In the genomic region with DNA sequence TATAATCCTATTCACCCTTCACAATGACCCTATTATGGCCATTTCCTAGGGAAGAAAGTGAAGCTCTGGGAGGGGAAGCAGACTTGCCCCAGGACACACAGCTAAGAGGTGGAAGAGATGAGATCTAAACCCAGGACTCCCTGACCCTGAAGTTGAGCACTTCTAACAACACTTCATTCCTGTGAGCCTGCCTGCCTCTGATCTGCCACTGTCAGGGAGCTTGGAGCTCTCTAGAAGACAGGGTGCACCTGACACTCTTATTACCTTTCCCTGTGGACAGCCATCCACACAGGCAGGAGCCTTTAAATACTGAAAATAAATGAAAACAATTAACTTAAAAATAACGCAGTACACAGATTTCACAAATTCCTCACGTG, we compare ENCODE assay signal across 8 cellular contexts. TPM values are rescaled to one million over a fixed set of nuclear protein-coding genes. Genes with fewer than 3 reads are reported as not detected.
DNase-seq lines count a peak whose midpoint lies in the region; ATAC-seq lines count a peak whose summit lies in the region.

No MANE protein-coding gene starts in this region.

- peaks cover 1% of the 10 kb centered on the region; the same call in 1 of the 2 replicates for H3K36me3 ChIP-seq in iPS-20b (ENCODE audit: insufficient read depth, low read depth, low read length)

- H3K27me3 ChIP-seq in iPS-20b (ENCODE audit: insufficient read depth, low read length): no peaks in the 10 kb centered on the region

- H3K4me1 ChIP-seq in iPS-20b (ENCODE audit: insufficient read depth, low read length): peaks cover 8% of the 10 kb centered on the region; the same call in 1 of the 2 replicates

- H3K9me3 Mint-ChIP-seq in activated CD4-positive, alpha-beta T cell treated with anti-CD3 and anti-CD28 coated beads, Interleukin-2, amount 10 ng/mL, durations not matched to agents 7 days and 5 days: no peaks in the 10 kb centered on the region
- H3K9me3 Mint-ChIP-seq in activated naive CD4-positive, alpha-beta T cell treated with anti-CD3 and anti-CD28 coated beads, Interleukin-2, amount 50 U/mL, for 72 hours: no peaks in the 10 kb centered on the region

- POLR2A ChIA-PET in activated CD4-positive, alpha-beta T cell treated with anti-CD3 and anti-CD28 coated beads, Interleukin-2, amount 10 ng/mL, durations not matched to agents 7 days and 5 days (lab: Charles Lee): interaction anchor here (1.2 kb wide), 1 partner anchor 13 kb away, joined by 10 read pairs; the partner anchor contains the start of gene MOB3C

- ATAC-seq in activated naive CD4-positive, alpha-beta T cell treated with anti-CD3 and anti-CD28 coated beads, Interleukin-2, amount 50 U/mL, for 72 hours: no peak

- H3K36me3 Mint-ChIP-seq in activated CD4-positive, alpha-beta T cell treated with anti-CD3 and anti-CD28 coated beads, Interleukin-2, amount 10 ng/mL, durations not matched to agents 7 days and 5 days (ENCODE audit: low read depth): peaks cover 34% of the 10 kb centered on the region
- H3K36me3 Mint-ChIP-seq in activated naive CD4-positive, alpha-beta T cell treated with anti-CD3 and anti-CD28 coated beads, Interleukin-2, amount 50 U/mL, for 72 hours: peaks cover 8 to 15% of the 10 kb centered on the region in 2 donors

- peaks cover 74% of the 10 kb centered on the region for H3K4me1 Mint-ChIP-seq in activated CD4-positive, alpha-beta T cell treated with anti-CD3 and anti-CD28 coated beads, Interleukin-2, amount 10 ng/mL, durations not matched to agents 7 days and 5 days

- H3K4me3 ChIP-seq in iPS-20b (ENCODE audit: low read length): peak overlapping the region; percentile 82

- peak overlapping the region; percentile 62; the same call in 1 of the 2 replicates for H3K9ac ChIP-seq in iPS-20b (ENCODE audit: low read depth, low read length)

- H3K27ac Mint-ChIP-seq in activated CD4-positive, alpha-beta T cell treated with anti-CD3 and anti-CD28 coated beads, Interleukin-2, amount 10 ng/mL, durations not matched to agents 7 days and 5 days: peak overlapping the region; percentile 90
- peak overlapping the region; percentile 55 to 90 for H3K27ac Mint-ChIP-seq in activated naive CD4-positive, alpha-beta T cell treated with anti-CD3 and anti-CD28 coated beads, Interleukin-2, amount 50 U/mL, for 72 hours

- H3K27me3 Mint-ChIP-seq in activated CD4-positive, alpha-beta T cell treated with anti-CD3 and anti-CD28 coated beads, Interleukin-2, amount 10 ng/mL, durations not matched to agents 7 days and 5 days: no peaks in the 10 kb centered on the region

- peak overlapping the region; percentile 89 for H3K4me3 Mint-ChIP-seq in activated CD4-positive, alpha-beta T cell treated with anti-CD3 and anti-CD28 coated beads, Interleukin-2, amount 10 ng/mL, durations not matched to agents 7 days and 5 days

- H3K27ac ChIP-seq in iPS-20b (ENCODE audit: low read length) (no peak overlapping the region), substantia nigra (ENCODE audit: low read depth, low read length, poor library complexity, severe bottlenecking) (peak overlapping the region; percentile 63)

- no peaks in the 10 kb centered on the region for H3K9me3 ChIP-seq in iPS-20b (ENCODE audit: insufficient read depth, low read depth, low read length)

- CTCF ChIA-PET in activated CD4-positive, alpha-beta T cell treated with anti-CD3 and anti-CD28 coated beads, Interleukin-2, amount 10 ng/mL, durations not matched to agents 7 days and 5 days (lab: Charles Lee): interaction anchor here (0.5 to 4.9 kb wide), 9 partner anchors 9 to 257 kb away, joined by 3 to 25 read pairs (median 5); partner anchors contain the start of gene MOB3C

- no peak for DNase-seq in activated CD4-positive, alpha-beta T cell treated with anti-CD3 and anti-CD28 coated beads, Interleukin-2, amount 10 ng/mL, durations not matched to agents 7 days and 5 days
- no peak for DNase-seq in activated CD4-positive, alpha-beta T cell treated with anti-CD3 and anti-CD28 coated beads for 1 hour
- no peak for DNase-seq in activated naive CD4-positive, alpha-beta T cell treated with anti-CD3 and anti-CD28 coated beads, Interleukin-2, amount 50 U/mL, for 72 hours (ENCODE audit: low spot score in 2 of 2)
- no peak for DNase-seq in substantia nigra (lab: John Stamatoyannopoulos, UW)
- DNase-seq in activated CD8-positive, alpha-beta memory T cell treated with anti-CD3 and anti-CD28 coated beads, Interleukin-2, amount 50 U/mL, for 4 hours: no peak
- no peak for DNase-seq in NCI-H226
- no peak for DNase-seq in activated CD4-positive, alpha-beta T cell treated with anti-CD3 and anti-CD28 coated beads for 48 hours

RNA-seq across cellular contexts. Expression of gene MKNK1, which starts 0.6 kb away (rescaled TPM):
- total RNA-seq in activated CD4-positive, alpha-beta T cell treated with anti-CD3 and anti-CD28 coated beads, Interleukin-2, amount 10 ng/mL, durations not matched to agents 7 days and 5 days: 10 to 100 TPM; 58.2 to 63.3 TPM
- total RNA-seq in activated naive CD4-positive, alpha-beta T cell treated with anti-CD3 and anti-CD28 coated beads, Interleukin-2, amount 50 U/mL, for 72 hours: 10 to 100 TPM; 37.3 to 48.7 TPM

RNA-seq across cellular contexts. Expression of gene MOB3C, which starts 13.1 kb away (rescaled TPM):
- total RNA-seq in activated CD4-positive, alpha-beta T cell treated with anti-CD3 and anti-CD28 coated beads, Interleukin-2, amount 10 ng/mL, durations not matched to agents 7 days and 5 days: 10 to 100 TPM; 19.5 to 21.4 TPM
- 10 to 100 TPM; 11.1 to 12.8 TPM for total RNA-seq in activated naive CD4-positive, alpha-beta T cell treated with anti-CD3 and anti-CD28 coated beads, Interleukin-2, amount 50 U/mL, for 72 hours

RNA-seq across cellular contexts. Expression of gene KNCN, which starts 52.0 kb away (rescaled TPM):
- total RNA-seq in activated CD4-positive, alpha-beta T cell treated with anti-CD3 and anti-CD28 coated beads, Interleukin-2, amount 10 ng/mL, durations not matched to agents 7 days and 5 days: not detected
- not detected for total RNA-seq in activated naive CD4-positive, alpha-beta T cell treated with anti-CD3 and anti-CD28 coated beads, Interleukin-2, amount 50 U/mL, for 72 hours
